Comparison of ENCODE assay signal across 1 cellular context in the genomic region with DNA sequence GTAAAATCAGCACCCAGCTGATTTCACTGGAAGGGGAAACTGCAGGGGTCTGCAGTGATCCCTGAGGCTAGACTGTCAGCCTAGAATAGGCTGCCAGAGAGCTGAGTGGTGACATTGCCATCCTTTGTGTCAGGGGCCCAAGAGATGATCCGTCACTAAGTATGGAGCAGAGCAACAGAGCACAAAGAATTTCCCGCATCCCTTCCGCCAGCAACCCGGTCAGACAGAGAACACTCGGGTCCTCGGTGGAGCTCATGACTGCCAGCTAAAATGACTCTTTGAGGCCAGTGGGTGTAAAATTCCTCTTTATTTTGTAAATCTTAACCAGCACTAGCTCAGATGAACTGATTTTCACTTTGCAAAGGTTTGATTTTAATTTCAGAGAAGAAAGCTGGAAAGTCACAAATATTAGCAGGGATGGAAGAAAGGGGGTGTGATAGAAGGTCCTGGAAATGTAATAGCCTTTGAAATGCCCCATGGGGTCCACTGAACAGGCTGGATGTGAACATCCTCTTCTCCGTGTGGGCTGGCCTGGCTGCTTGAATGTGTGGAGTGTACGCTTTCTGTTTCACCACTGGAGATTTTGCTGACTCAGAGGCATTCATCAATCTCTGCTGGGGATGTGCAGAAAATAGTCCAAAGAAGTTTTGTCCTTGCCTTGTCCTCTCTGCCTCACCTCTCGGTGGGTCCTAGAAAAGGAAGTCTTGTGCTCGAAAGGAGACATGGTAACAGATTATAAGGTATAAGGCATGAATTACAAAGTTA.
TF ChIP-seq lines count a peak whose summit lies in the region.

No MANE protein-coding gene starts in this region.

TF ChIP-seq in K562, 482 proteins besides CTCF, POLR2A, EP300 and RAD21 (continued from another document and continues in another):
- TF ChIP-seq C11orf30 (IDR thresholded peaks at IDR 0.05; ENCODE audit: low read depth) (peak; percentile 82), SMC3 (conservative IDR thresholded peaks at IDR 0.05; ENCODE audit: insufficient read depth, low read depth, low read length) (no peak), SIRT6 (IDR thresholded peaks at IDR 0.05; ENCODE audit: low read depth, low read length) (no peak), GABPA (tag; conservative IDR thresholded peaks at IDR 0.05; ENCODE audit: low read depth) (no peak), RNF219 (CRISPR knock-in tag; IDR thresholded peaks at IDR 0.05) (no peak), DMBX1 (CRISPR knock-in tag; IDR thresholded peaks at IDR 0.05; ENCODE audit: borderline replicate concordance) (no peak), ZKSCAN3 (CRISPR knock-in tag; IDR thresholded peaks at IDR 0.05) (no peak), MAFF (IDR thresholded peaks at IDR 0.05; ENCODE audit: low read length) (peak; percentile 65), GABPB1 (CRISPR knock-in tag; IDR thresholded peaks at IDR 0.05) (no peak), CHD2 (IDR thresholded peaks at IDR 0.05; ENCODE audit: low read depth, low read length) (no peak), RFX7 (CRISPR knock-in tag; IDR thresholded peaks at IDR 0.05) (no peak), NFE2 (IDR thresholded peaks at IDR 0.05; ENCODE audit: low read depth) (peak; percentile 50; the same call in 1 of the 2 replicates), ILK (tag; IDR thresholded peaks at IDR 0.05; ENCODE audit: borderline replicate concordance, low read depth) (no peak), BCL6 (CRISPR knock-in tag; IDR thresholded peaks at IDR 0.05) (no peak), CAMTA2 (CRISPR knock-in tag; conservative IDR thresholded peaks at IDR 0.05) (no peak), MAFK (IDR thresholded peaks at IDR 0.05; ENCODE audit: low read length) (peak; percentile 72), ZNF507 (tag; conservative IDR thresholded peaks at IDR 0.05) (no peak), ZNF316 (IDR thresholded peaks at IDR 0.05) (peak; percentile 83), ZNF407 (IDR thresholded peaks at IDR 0.05; ENCODE audit: low read depth) (no peak), RBFOX2 (IDR thresholded peaks at IDR 0.05; ENCODE audit: low read depth, low read length) (no peak), MAFG (tag; conservative IDR thresholded peaks at IDR 0.05) (peak; percentile 83), ZNF121 (CRISPR knock-in tag; conservative IDR thresholded peaks at IDR 0.05) (no peak), TRIM28 (IDR thresholded peaks at IDR 0.05) (no peak), PCBP1 (IDR thresholded peaks at IDR 0.05; ENCODE audit: low read depth, low read length, poor library complexity, severe bottlenecking) (no peak)
- TF ChIP-seq, protein P1, sequence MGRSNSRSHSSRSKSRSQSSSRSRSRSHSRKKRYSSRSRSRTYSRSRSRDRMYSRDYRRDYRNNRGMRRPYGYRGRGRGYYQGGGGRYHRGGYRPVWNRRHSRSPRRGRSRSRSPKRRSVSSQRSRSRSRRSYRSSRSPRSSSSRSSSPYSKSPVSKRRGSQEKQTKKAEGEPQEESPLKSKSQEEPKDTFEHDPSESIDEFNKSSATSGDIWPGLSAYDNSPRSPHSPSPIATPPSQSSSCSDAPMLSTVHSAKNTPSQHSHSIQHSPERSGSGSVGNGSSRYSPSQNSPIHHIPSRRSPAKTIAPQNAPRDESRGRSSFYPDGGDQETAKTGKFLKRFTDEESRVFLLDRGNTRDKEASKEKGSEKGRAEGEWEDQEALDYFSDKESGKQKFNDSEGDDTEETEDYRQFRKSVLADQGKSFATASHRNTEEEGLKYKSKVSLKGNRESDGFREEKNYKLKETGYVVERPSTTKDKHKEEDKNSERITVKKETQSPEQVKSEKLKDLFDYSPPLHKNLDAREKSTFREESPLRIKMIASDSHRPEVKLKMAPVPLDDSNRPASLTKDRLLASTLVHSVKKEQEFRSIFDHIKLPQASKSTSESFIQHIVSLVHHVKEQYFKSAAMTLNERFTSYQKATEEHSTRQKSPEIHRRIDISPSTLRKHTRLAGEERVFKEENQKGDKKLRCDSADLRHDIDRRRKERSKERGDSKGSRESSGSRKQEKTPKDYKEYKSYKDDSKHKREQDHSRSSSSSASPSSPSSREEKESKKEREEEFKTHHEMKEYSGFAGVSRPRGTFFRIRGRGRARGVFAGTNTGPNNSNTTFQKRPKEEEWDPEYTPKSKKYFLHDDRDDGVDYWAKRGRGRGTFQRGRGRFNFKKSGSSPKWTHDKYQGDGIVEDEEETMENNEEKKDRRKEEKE (IDR thresholded peaks at IDR 0.05; ENCODE audit: borderline replicate concordance in 1 of 2, control insufficient read depth in 1 of 2, low read depth in 2 of 2, low read length in 1 of 2), result no peak
- TF ChIP-seq, protein P2, sequence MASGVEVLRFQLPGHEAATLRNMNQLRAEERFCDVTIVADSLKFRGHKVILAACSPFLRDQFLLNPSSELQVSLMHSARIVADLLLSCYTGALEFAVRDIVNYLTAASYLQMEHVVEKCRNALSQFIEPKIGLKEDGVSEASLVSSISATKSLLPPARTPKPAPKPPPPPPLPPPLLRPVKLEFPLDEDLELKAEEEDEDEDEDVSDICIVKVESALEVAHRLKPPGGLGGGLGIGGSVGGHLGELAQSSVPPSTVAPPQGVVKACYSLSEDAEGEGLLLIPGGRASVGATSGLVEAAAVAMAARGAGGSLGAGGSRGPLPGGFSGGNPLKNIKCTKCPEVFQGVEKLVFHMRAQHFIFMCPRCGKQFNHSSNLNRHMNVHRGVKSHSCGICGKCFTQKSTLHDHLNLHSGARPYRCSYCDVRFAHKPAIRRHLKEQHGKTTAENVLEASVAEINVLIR (CRISPR knock-in tag; IDR thresholded peaks at IDR 0.05), result no peak
- TF ChIP-seq, protein P3, sequence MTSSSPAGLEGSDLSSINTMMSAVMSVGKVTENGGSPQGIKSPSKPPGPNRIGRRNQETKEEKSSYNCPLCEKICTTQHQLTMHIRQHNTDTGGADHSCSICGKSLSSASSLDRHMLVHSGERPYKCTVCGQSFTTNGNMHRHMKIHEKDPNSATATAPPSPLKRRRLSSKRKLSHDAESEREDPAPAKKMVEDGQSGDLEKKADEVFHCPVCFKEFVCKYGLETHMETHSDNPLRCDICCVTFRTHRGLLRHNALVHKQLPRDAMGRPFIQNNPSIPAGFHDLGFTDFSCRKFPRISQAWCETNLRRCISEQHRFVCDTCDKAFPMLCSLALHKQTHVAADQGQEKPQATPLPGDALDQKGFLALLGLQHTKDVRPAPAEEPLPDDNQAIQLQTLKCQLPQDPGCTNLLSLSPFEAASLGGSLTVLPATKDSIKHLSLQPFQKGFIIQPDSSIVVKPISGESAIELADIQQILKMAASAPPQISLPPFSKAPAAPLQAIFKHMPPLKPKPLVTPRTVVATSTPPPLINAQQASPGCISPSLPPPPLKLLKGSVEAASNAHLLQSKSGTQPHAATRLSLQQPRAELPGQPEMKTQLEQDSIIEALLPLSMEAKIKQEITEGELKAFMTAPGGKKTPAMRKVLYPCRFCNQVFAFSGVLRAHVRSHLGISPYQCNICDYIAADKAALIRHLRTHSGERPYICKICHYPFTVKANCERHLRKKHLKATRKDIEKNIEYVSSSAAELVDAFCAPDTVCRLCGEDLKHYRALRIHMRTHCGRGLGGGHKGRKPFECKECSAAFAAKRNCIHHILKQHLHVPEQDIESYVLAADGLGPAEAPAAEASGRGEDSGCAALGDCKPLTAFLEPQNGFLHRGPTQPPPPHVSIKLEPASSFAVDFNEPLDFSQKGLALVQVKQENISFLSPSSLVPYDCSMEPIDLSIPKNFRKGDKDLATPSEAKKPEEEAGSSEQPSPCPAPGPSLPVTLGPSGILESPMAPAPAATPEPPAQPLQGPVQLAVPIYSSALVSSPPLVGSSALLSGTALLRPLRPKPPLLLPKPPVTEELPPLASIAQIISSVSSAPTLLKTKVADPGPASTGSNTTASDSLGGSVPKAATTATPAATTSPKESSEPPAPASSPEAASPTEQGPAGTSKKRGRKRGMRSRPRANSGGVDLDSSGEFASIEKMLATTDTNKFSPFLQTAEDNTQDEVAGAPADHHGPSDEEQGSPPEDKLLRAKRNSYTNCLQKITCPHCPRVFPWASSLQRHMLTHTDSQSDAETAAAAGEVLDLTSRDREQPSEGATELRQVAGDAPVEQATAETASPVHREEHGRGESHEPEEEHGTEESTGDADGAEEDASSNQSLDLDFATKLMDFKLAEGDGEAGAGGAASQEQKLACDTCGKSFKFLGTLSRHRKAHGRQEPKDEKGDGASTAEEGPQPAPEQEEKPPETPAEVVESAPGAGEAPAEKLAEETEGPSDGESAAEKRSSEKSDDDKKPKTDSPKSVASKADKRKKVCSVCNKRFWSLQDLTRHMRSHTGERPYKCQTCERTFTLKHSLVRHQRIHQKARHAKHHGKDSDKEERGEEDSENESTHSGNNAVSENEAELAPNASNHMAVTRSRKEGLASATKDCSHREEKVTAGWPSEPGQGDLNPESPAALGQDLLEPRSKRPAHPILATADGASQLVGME (CRISPR knock-in tag; IDR thresholded peaks at IDR 0.05), result no peak
- TF ChIP-seq, protein P4, sequence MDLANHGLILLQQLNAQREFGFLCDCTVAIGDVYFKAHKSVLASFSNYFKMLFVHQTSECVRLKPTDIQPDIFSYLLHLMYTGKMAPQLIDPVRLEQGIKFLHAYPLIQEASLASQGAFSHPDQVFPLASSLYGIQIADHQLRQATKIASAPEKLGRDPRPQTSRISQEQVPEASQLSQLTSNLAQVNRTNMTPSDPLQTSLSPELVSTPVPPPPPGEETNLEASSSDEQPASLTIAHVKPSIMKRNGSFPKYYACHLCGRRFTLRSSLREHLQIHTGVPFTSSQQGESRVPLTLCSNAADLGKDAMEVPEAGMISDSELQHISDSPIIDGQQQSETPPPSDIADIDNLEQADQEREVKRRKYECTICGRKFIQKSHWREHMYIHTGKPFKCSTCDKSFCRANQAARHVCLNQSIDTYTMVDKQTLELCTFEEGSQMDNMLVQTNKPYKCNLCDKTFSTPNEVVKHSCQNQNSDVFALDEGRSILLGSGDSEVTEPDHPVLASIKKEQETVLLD (IDR thresholded peaks at IDR 0.05), result no peak
